Comparison of ENCODE assay signal across 8 cellular contexts in genomic region chr7:120603366-120603765, GRCh38.
"Had no signal": no experiment of that assay in that cellular context is flagged by ENCODE, and none has a peak within 500 bp of the region (broad histone marks: within the 10 kb centered on the region; RNA-seq: fewer than 3 reads in every experiment).

No MANE protein-coding gene starts in this region.

- H3K4me3 Mint-ChIP-seq: HFFc6, IgD-negative memory B cell had no signal

- H3K27ac Mint-ChIP-seq: HFFc6, IgD-negative memory B cell had no signal

- H3K36me3 Mint-ChIP-seq: IgD-negative memory B cell had no signal

- H3K4me3 ChIP-seq: GM23248, HAP-1 had no signal

- ATAC-seq: HCT116 had no signal

- H3K27me3 Mint-ChIP-seq: IgD-negative memory B cell had no signal

- DNase-seq: GM23248, GOT3, H7, HFFc6, KBM-7 had no signal

- H3K36me3 ChIP-seq: HAP-1 had no signal
